In genomic region chr21:43921979-43922945, GRCh38 we compare ENCODE assay signal across 1 cellular context.
A peak's percentile ranks its signal among the peaks of the same experiment; 100 is the strongest.
TF ChIP-seq lines count a peak whose summit lies in the region.

No MANE protein-coding gene starts in this region.

TF ChIP-seq in K562, 482 proteins besides CTCF, POLR2A, EP300 and RAD21 (continued from another document and continues in another):
- TF ChIP-seq FOXO4 (CRISPR knock-in tag; IDR thresholded peaks at IDR 0.05) (no peak), PTTG1 (tag; IDR thresholded peaks at IDR 0.05; ENCODE audit: low read depth) (no peak), NCOA6 (IDR thresholded peaks at IDR 0.05) (no peak), ZNF24 (IDR thresholded peaks at IDR 0.05) (no peak), POLR2AphosphoS5 (IDR thresholded peaks at IDR 0.05; ENCODE audit: control insufficient read depth, insufficient read depth, low read depth, low read length) (peak; percentile 56; the same call in 1 of the 2 replicates), ZNF316 (IDR thresholded peaks at IDR 0.05) (no peak), PATZ1 (CRISPR knock-in tag; IDR thresholded peaks at IDR 0.05; ENCODE audit: borderline replicate concordance) (no peak), ARID2 (IDR thresholded peaks at IDR 0.05) (no peak), ZNF395 (CRISPR knock-in tag; IDR thresholded peaks at IDR 0.05) (peak; percentile 98), USF2 (CRISPR knock-in tag; IDR thresholded peaks at IDR 0.05) (peak; percentile 44; the same call in 1 of the 2 replicates), SNRNP70 (optimal IDR thresholded peaks at IDR 0.05; ENCODE audit: low read depth, low read length) (no peak), PRPF4 (IDR thresholded peaks at IDR 0.05; ENCODE audit: insufficient read depth, low read depth, low read length, poor library complexity, severe bottlenecking) (no peak), EGR1 (conservative IDR thresholded peaks at IDR 0.05) (peak; percentile 99), NCOA4 (IDR thresholded peaks at IDR 0.05; ENCODE audit: partially characterized antibody) (no peak), NR4A1 (CRISPR knock-in tag; IDR thresholded peaks at IDR 0.05) (no peak), NR4A1 (tag; IDR thresholded peaks at IDR 0.05) (peak; percentile 47; the same call in 1 of the 2 replicates), NFYB (IDR thresholded peaks at IDR 0.05; ENCODE audit: extremely low read depth, insufficient read length) (no peak), SAFB (IDR thresholded peaks at IDR 0.05; ENCODE audit: borderline replicate concordance, low read depth, low read length) (no peak), SETDB1 (IDR thresholded peaks at IDR 0.05; ENCODE audit: low read length) (no peak), ZNF133 (CRISPR knock-in tag; IDR thresholded peaks at IDR 0.05) (no peak), ESRRB (CRISPR knock-in tag; IDR thresholded peaks at IDR 0.05; ENCODE audit: borderline replicate concordance) (no peak), RBM22 (IDR thresholded peaks at IDR 0.05; ENCODE audit: low read depth, low read length, poor library complexity, severe bottlenecking) (peak; percentile 35), MYBL2 (IDR thresholded peaks at IDR 0.05; ENCODE audit: low read depth) (no peak), MYBL2 (CRISPR knock-in tag; IDR thresholded peaks at IDR 0.05; ENCODE audit: borderline replicate concordance) (no peak), NRF1 (conservative IDR thresholded peaks at IDR 0.05 in 1 of 2, IDR thresholded peaks at IDR 0.05 in 1 of 2) (peak in 1 of 2 experiments; percentile 14; a peak in 2 of 4 replicates), ZNF707 (CRISPR knock-in tag; conservative IDR thresholded peaks at IDR 0.05) (no peak), ZNF124 (CRISPR knock-in tag; IDR thresholded peaks at IDR 0.05) (no peak), RBM25 (IDR thresholded peaks at IDR 0.05; ENCODE audit: low read depth, low read length, severe bottlenecking) (no peak), ZEB2 (IDR thresholded peaks at IDR 0.05) (peak; percentile 95), SRSF9 (IDR thresholded peaks at IDR 0.05; ENCODE audit: borderline replicate concordance, low read depth, low read length) (no peak), ILK (tag; IDR thresholded peaks at IDR 0.05; ENCODE audit: borderline replicate concordance, low read depth) (no peak), SIRT6 (IDR thresholded peaks at IDR 0.05; ENCODE audit: low read depth, low read length) (no peak), SNAPC5 (CRISPR knock-in tag; IDR thresholded peaks at IDR 0.05) (no peak), ARHGAP35 (IDR thresholded peaks at IDR 0.05; ENCODE audit: partially characterized antibody) (no peak), PRMT5 (CRISPR knock-in tag; IDR thresholded peaks at IDR 0.05) (no peak), RFX1 (IDR thresholded peaks at IDR 0.05) (no peak), TRIM28 (IDR thresholded peaks at IDR 0.05) (0 out of 2 replicates have a peak, but pooled peaks have one; percentile 18), KLF6 (CRISPR knock-in tag; IDR thresholded peaks at IDR 0.05; ENCODE audit: borderline replicate concordance) (no peak), HMG20B (CRISPR knock-in tag; IDR thresholded peaks at IDR 0.05) (no peak), TFE3 (CRISPR knock-in tag; IDR thresholded peaks at IDR 0.05) (no peak), AFF1 (IDR thresholded peaks at IDR 0.05; ENCODE audit: low read depth in 1 of 2, partially characterized antibody in 2 of 2) (peak in 1 of 2 experiments; percentile 54), GATAD2A (IDR thresholded peaks at IDR 0.05) (peak; percentile 90), ZBTB40 (IDR thresholded peaks at IDR 0.05) (peak; percentile 60; the same call in 1 of the 2 replicates), ZBTB40 (CRISPR knock-in tag; IDR thresholded peaks at IDR 0.05) (no peak), SAP30 (IDR thresholded peaks at IDR 0.05; ENCODE audit: borderline replicate concordance, insufficient read depth, low read depth, low read length, poor library complexity, severe bottlenecking) (no peak), ZNF778 (CRISPR knock-in tag; IDR thresholded peaks at IDR 0.05) (no peak), POLR2B (IDR thresholded peaks at IDR 0.05; ENCODE audit: low read depth, partially characterized antibody) (peak; percentile 27)
